ENCODE assay signal across 15 cellular contexts in the genomic region with DNA sequence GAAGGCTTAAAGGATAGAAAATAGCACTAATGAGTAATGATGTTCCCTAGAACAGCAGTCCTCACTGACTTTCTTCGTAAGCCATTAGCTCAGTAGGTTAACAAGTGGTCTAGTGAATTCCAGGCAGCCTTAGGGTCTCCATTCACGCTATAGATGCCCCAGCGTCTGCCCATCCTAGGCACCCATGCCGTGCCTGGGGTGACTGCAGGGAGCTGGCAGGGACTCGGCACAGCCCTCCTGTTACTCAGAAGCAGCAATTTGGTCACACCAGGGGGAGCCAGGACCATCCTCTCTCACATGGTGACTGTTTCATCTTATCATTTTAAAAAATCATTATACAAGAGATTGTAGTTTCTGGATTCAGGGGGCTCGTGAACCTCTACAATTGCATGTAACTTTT.
DNase-seq lines count a peak whose midpoint lies in the region; ATAC-seq and TF ChIP-seq lines count a peak whose summit lies in the region.
"Had no signal": no experiment of that assay in that cellular context is flagged by ENCODE, and none has a peak within 500 bp of the region (broad histone marks: within the 10 kb centered on the region; RNA-seq: fewer than 3 reads in every experiment).

No MANE protein-coding gene starts in this region.

- no peak for TF ChIP-seq CTCF in A673 (conservative IDR thresholded peaks at IDR 0.05; ENCODE audit: low read depth, low read length)
- no peak for TF ChIP-seq CTCF in Panc1 (IDR thresholded peaks at IDR 0.05)

- no TSS peak for BruUV-seq in A673 (replicated peaks; lab: Mats Ljungman, UMichigan)
- BruUV-seq in Panc1 (replicated peaks; lab: Mats Ljungman, UMichigan) = TSS peak; percentile 43

- DNase-seq in A673 (ENCODE audit: low spot score) (no peak), ELR (ENCODE audit: low read depth) (peak; percentile 28), Panc1 (ENCODE audit: low read depth, low spot score) (no peak), islet precursor cell (peak; percentile 57), SHP77 (lab: John Stamatoyannopoulos, UW) (no peak)
- DNase-seq: GDM1, KG1, NCI-H1105 treated with DMSO at 0.1 percent for 48 hours, NCI-H187, NCI-H526 treated with DMSO at 0.1 percent for 48 hours, RPMI8226, SIG-M5 had no signal

- H3K4me1 ChIP-seq in A673 (ENCODE audit: insufficient read depth, low read length, poor library complexity, severe bottlenecking) (no peaks in the 10 kb centered on the region), Panc1 (ENCODE audit: control insufficient read depth, insufficient read depth, low read length) (no peaks in the 10 kb centered on the region)

- no peak for ATAC-seq in Panc1
- no peak for ATAC-seq in HG02870 (IDR thresholded peaks at IDR 0.05; ENCODE audit: unreplicated experiment)
- no peak for ATAC-seq in GM18861 (IDR thresholded peaks at IDR 0.05; ENCODE audit: unreplicated experiment)
- ATAC-seq: GM23338 had no signal

- peak overlapping the region; percentile 1 for H3K27ac ChIP-seq in A673 (ENCODE audit: low read depth, low read length, poor library complexity, severe bottlenecking)
- H3K27ac ChIP-seq in Panc1 (ENCODE audit: low read length) = no peak overlapping the region

- in situ Hi-C loops in Panc1 (cut with HindIII; ENCODE audit: low pct_unique_long_range_greater_than_20kb, low sequenced_read_pairs) = no loop called here

- H3K9me3 ChIP-seq in A673 (ENCODE audit: low read depth, low read length, poor library complexity, severe bottlenecking) (no peaks in the 10 kb centered on the region), Panc1 (ENCODE audit: control insufficient read depth, insufficient read depth, low read depth, low read length) (no peaks in the 10 kb centered on the region)

- intact Hi-C loops in A673 (cut with micrococcal nuclease; ENCODE audit: unreplicated experiment) (no loop called here), Panc1 (cut with micrococcal nuclease; ENCODE audit: unreplicated experiment) (no loop called here)

- H3K36me3 ChIP-seq in A673 (ENCODE audit: insufficient read depth, low read length, poor library complexity, severe bottlenecking) (peaks cover 81% of the 10 kb centered on the region), Panc1 (ENCODE audit: control insufficient read depth, insufficient read depth, low read length) (peaks cover 4% of the 10 kb centered on the region)

- POLR2A ChIA-PET in A673 (lab: Charles Lee; ENCODE audit: low non-redundant PET) (no interaction called here), Panc1 (lab: Charles Lee) (no interaction called here)

- H3K4me3 ChIP-seq in A673 (ENCODE audit: low read depth, low read length, poor library complexity, severe bottlenecking) = no peak overlapping the region
- no peak overlapping the region for H3K4me3 ChIP-seq in Panc1 (ENCODE audit: low read depth in 2 of 2, low read length in 2 of 2)
- H3K4me3 ChIP-seq: GM23338 had no signal

- H3K27me3 ChIP-seq in A673 (replicated peaks; ENCODE audit: insufficient read depth, low read depth, low read length, poor library complexity) (no peaks in the 10 kb centered on the region), Panc1 (ENCODE audit: control insufficient read depth, insufficient read depth, low read length) (no peaks in the 10 kb centered on the region)

- CTCF ChIA-PET in A673 (lab: Charles Lee) = interaction anchor here (0.6 kb wide), 1 partner anchor 15 kb away, joined by 13 read pairs; no protein-coding TSS in a partner anchor
- CTCF ChIA-PET in Panc1 (lab: Charles Lee) = interaction anchor here (0.7 kb wide), 1 partner anchor 223 kb away, joined by 4 read pairs; no protein-coding TSS in a partner anchor

Comparison
In these comparisons a context has a peak if more than half of its experiments do, and no peak if none do; other contexts are left out.
1. DNase-seq: peak in ELR (single experiment) and islet precursor cell (single experiment); none in A673 (single experiment), Panc1 (single experiment) and SHP77 (0 of 2).